23 cellular contexts compared by ENCODE assay signal in genomic region chr9:85547574-85547973, GRCh38.
"Had no signal": no experiment of that assay in that cellular context is flagged by ENCODE, and none has a peak within 500 bp of the region (broad histone marks: within the 10 kb centered on the region; RNA-seq: fewer than 3 reads in every experiment).

No MANE protein-coding gene starts in this region.

- ATAC-seq: left cardiac atrium; left lung; lower lobe of right lung; naive thymus-derived CD8-positive, alpha-beta T cell; right lobe of liver; stimulated activated naive B cell treated with anti-CD40 and anti-IgM and Interleukin-4, amounts not matched to agents 10 μg/mL and 1 μg/mL and 100 μg/mL, for 72 hours; stimulated activated naive CD8-positive, alpha-beta T cell treated with anti-CD3 and anti-CD28 coated beads, Interleukin-15, Interleukin-2, amounts not matched to agents 100 U/mL and 50 U/mL, for 24 hours had no signal

- H3K4me3 ChIP-seq: left lung, lower lobe of right lung, neural progenitor cell, ovary, right atrium auricular region, right lobe of liver, smooth muscle cell, stomach, testis, thyroid gland, transverse colon, upper lobe of left lung, vagina had no signal

- H3K36me3 ChIP-seq: left lung, lower lobe of right lung, ovary, right atrium auricular region, right lobe of liver, stomach, thyroid gland, transverse colon, upper lobe of left lung, vagina had no signal

- H3K4me1 ChIP-seq: left lung, lower lobe of right lung, neural progenitor cell, right atrium auricular region, right lobe of liver, stomach, testis, thyroid gland, upper lobe of left lung, vagina had no signal

- H3K27ac ChIP-seq: left lung, lower lobe of right lung, neural progenitor cell, ovary, right atrium auricular region, right lobe of liver, stomach, testis, thyroid gland, transverse colon, upper lobe of left lung, vagina had no signal

- H3K9me3 ChIP-seq: left lung, lower lobe of right lung, ovary, right atrium auricular region, right lobe of liver, stomach, testis, thyroid gland, transverse colon, upper lobe of left lung, vagina had no signal

- DNase-seq: hippocampal formation; kidney glomerular epithelial cell; left cardiac atrium; left lung; lower lobe of right lung; mammary epithelial cell; mesenchymal stem cell; naive thymus-derived CD8-positive, alpha-beta T cell; ovary; right lobe of liver; stimulated activated CD4-positive, alpha-beta T cell treated with anti-CD3 and anti-CD28 coated beads, Interleukin-1b, Interleukin-23, amount 100 ng/mL, for 48 hours; stimulated activated CD4-positive, alpha-beta T cell treated with anti-CD3 and anti-CD28 coated beads, Interleukin-4, amount 100 ng/mL, for 1 hour; stimulated activated naive B cell treated with anti-CD40 and anti-IgM and Interleukin-4, amounts not matched to agents 10 μg/mL and 1 μg/mL and 100 μg/mL, for 72 hours; stimulated activated naive CD8-positive, alpha-beta T cell treated with anti-CD3 and anti-CD28 coated beads, Interleukin-15, Interleukin-2, amounts not matched to agents 100 U/mL and 50 U/mL, for 24 hours; stomach; testis; thyroid gland; transverse colon; upper lobe of left lung had no signal
